8 cellular contexts compared by ENCODE assay signal in genomic region chr6:31827286-31828079, GRCh38. TPM values are rescaled to one million over a fixed set of nuclear protein-coding genes. Genes with fewer than 3 reads are reported as not detected.
DNase-seq lines count a peak whose midpoint lies in the region; TF ChIP-seq lines count a peak whose summit lies in the region.

Gene HSPA1B (plus strand): TSS chr6:31827738. CDS start chr6:31827951, 213 bp downstream.

- H3K9me3 Mint-ChIP-seq in nephron = no peaks in the 10 kb centered on the region
- no peaks in the 10 kb centered on the region for H3K9me3 Mint-ChIP-seq in stimulated activated naive CD8-positive, alpha-beta T cell treated with anti-CD3 and anti-CD28 coated beads, Interleukin-15, Interleukin-2, amounts not matched to agents 100 ng/mL and 50 ng/mL, for 24 hours

- DNase-seq in EL (peak; percentile 100), H4 (ENCODE audit: low spot score) (peak; percentile 100), LoVo (ENCODE audit: low spot score) (peak; percentile 98), SHP77 (lab: John Stamatoyannopoulos, UW) (peak; percentile 99 to 100), fibroblast of the aortic adventitia (ENCODE audit: low read depth) (peak; percentile 100)
- peak; percentile 97 for DNase-seq in activated effector memory CD4-positive, alpha-beta T cell treated with anti-CD3 and anti-CD28 coated beads, Interleukin-2, amount 50 U/mL, for 16 hours

- no peaks in the 10 kb centered on the region for H3K27me3 Mint-ChIP-seq in nephron (ENCODE audit: low read depth)
- no peaks in the 10 kb centered on the region for H3K27me3 Mint-ChIP-seq in stimulated activated naive CD8-positive, alpha-beta T cell treated with anti-CD3 and anti-CD28 coated beads, Interleukin-15, Interleukin-2, amounts not matched to agents 100 ng/mL and 50 ng/mL, for 24 hours

- no peak for TF ChIP-seq CTCF in fibroblast of the aortic adventitia (IDR thresholded peaks at IDR 0.05; ENCODE audit: insufficient read depth, low read length)
- no peak for TF ChIP-seq CTCF in nephron (IDR thresholded peaks at IDR 0.05; ENCODE audit: unreplicated experiment in 3 of 3)

- H3K36me3 Mint-ChIP-seq in nephron (ENCODE audit: low read depth) = peaks cover 4% of the 10 kb centered on the region
- peaks cover 12% of the 10 kb centered on the region for H3K36me3 Mint-ChIP-seq in stimulated activated naive CD8-positive, alpha-beta T cell treated with anti-CD3 and anti-CD28 coated beads, Interleukin-15, Interleukin-2, amounts not matched to agents 100 ng/mL and 50 ng/mL, for 24 hours (ENCODE audit: low read depth)

- H3K4me1 Mint-ChIP-seq in nephron = peaks cover 46% of the 10 kb centered on the region
- H3K4me1 Mint-ChIP-seq in stimulated activated naive CD8-positive, alpha-beta T cell treated with anti-CD3 and anti-CD28 coated beads, Interleukin-15, Interleukin-2, amounts not matched to agents 100 ng/mL and 50 ng/mL, for 24 hours (ENCODE audit: low read depth) = peaks cover 53% of the 10 kb centered on the region

- peak within 1 kb of the TSS; percentile 99 to 100 (median 100) for H3K27ac Mint-ChIP-seq in nephron
- H3K27ac Mint-ChIP-seq in stimulated activated naive CD8-positive, alpha-beta T cell treated with anti-CD3 and anti-CD28 coated beads, Interleukin-15, Interleukin-2, amounts not matched to agents 100 ng/mL and 50 ng/mL, for 24 hours = peak within 1 kb of the TSS; percentile 97

- peak within 1 kb of the TSS; percentile 87 for H3K4me3 ChIP-seq in fibroblast of the aortic adventitia (ENCODE audit: low read depth, low read length)

- peak within 1 kb of the TSS; percentile 82 to 87 (median 83) for H3K4me3 Mint-ChIP-seq in nephron
- H3K4me3 Mint-ChIP-seq in stimulated activated naive CD8-positive, alpha-beta T cell treated with anti-CD3 and anti-CD28 coated beads, Interleukin-15, Interleukin-2, amounts not matched to agents 100 ng/mL and 50 ng/mL, for 24 hours = peak within 1 kb of the TSS; percentile 90

RNA-seq across cellular contexts. Expression of gene HSPA1B, which starts in this region (rescaled TPM):
- 84.4 and 109 TPM in 2 replicates for total RNA-seq in H4 (2014; rRNA removed; shearing (Covaris generic))
- 62.0 and 112 TPM in 2 replicates for total RNA-seq in fibroblast of the aortic adventitia (ENCODE audit: low replicate concordance)

Comparison
In these comparisons a context has a peak if more than half of its experiments do, and no peak if none do; other contexts are left out.
1. Peak in every context shown above with its lines: DNase-seq and H3K4me3 ChIP-seq.